In genomic region chr1:85229574-85230097, GRCh38 we compare ENCODE assay signal across 1 cellular context.
TF ChIP-seq lines count a peak whose summit lies in the region.

No MANE protein-coding gene starts in this region.

TF ChIP-seq in K562, 482 proteins besides CTCF, POLR2A, EP300 and RAD21:
- TF ChIP-seq SPI1 (IDR thresholded peaks at IDR 0.05; ENCODE audit: borderline replicate concordance, low read depth, low read length) (peak; percentile 54; the same call in 1 of the 2 replicates), RAD51 (IDR thresholded peaks at IDR 0.05; ENCODE audit: borderline replicate concordance, low read depth) (peak; percentile 39; the same call in 1 of the 2 replicates), ELF1 (tag; IDR thresholded peaks at IDR 0.05) (peak; percentile 38; the same call in 1 of the 2 replicates), ETS1 (conservative IDR thresholded peaks at IDR 0.05; ENCODE audit: control insufficient read depth, low read depth, low read length) (no peak)
